Comparison of ENCODE assay signal across 23 cellular contexts in the genomic region with DNA sequence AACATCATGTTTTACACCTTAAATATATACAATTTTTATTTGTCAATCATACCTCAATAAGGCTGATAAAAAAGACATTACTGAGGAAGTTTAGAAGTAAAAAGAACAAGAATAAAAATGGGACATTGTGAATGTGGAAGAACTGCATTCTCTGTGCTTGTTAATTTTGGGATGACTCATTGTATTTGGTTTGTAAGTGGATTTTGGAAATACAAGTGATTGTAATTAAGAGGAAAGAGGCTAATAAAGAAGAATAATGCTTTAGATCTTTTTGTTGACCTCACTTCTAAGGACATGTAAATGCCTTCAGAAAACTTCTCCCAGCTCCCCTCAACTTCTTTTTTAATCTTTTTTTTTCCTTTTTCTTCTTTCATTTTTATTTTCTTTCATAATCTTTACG.
DNase-seq lines count a peak whose midpoint lies in the region; ATAC-seq, FAIRE-seq and TF ChIP-seq lines count a peak whose summit lies in the region.
"Had no signal": no experiment of that assay in that cellular context is flagged by ENCODE, and none has a peak within 500 bp of the region (broad histone marks: within the 10 kb centered on the region; RNA-seq: fewer than 3 reads in every experiment).

No MANE protein-coding gene starts in this region.

- DNase-seq in GM23338 (ENCODE audit: low spot score) (no peak), PC-3 (peak; percentile 32), occipital lobe (lab: John Stamatoyannopoulos, UW) (no peak)
- DNase-seq: AML-193; CD8-positive, alpha-beta memory T cell; GDM1; GOT3; HCEC 1CT; Karpas-422; NCI-H1694 treated with DMSO at 0.1 percent for 48 hours; NCI-H2081 treated with DMSO at 0.1 percent for 48 hours; NCI-H2171 treated with DMSO at 0.1 percent for 48 hours; NCI-H524 treated with DMSO at 0.1 percent for 48 hours; NCI-H82; OCI-M1; Right ventricle myocardium superior; SW 1271 had no signal

- H3K36me3 ChIP-seq in GM23338 (ENCODE audit: insufficient read depth) = no peaks in the 10 kb centered on the region
- no peaks in the 10 kb centered on the region for H3K36me3 ChIP-seq in PC-3 (ENCODE audit: low read depth, low read length)

- H3K4me2 ChIP-seq in GM23338 (no peak overlapping the region), PC-3 (ENCODE audit: low read length) (0 out of 2 replicates have a peak overlapping the region, but pooled peaks have one; percentile 15)

- H3K9me3 Mint-ChIP-seq in GM23338 = no peaks in the 10 kb centered on the region; the same call in 2 of the 3 replicates

- TF ChIP-seq POLR2A in GM18505 (IDR thresholded peaks at IDR 0.05; ENCODE audit: borderline replicate concordance, extremely low read depth, insufficient read depth, insufficient read length) = no peak

- no peaks in the 10 kb centered on the region for H4K20me1 ChIP-seq in GM23338 (replicated peaks; ENCODE audit: insufficient read depth)
- no peaks in the 10 kb centered on the region for H4K20me1 ChIP-seq in PC-3 (ENCODE audit: low read length)

- ATAC-seq in GM23338 = no peak
- no peak; the same call in 1 of the 2 replicates for ATAC-seq in PC-3
- no peak for ATAC-seq in HG02642 (IDR thresholded peaks at IDR 0.05; ENCODE audit: poor library complexity, unreplicated experiment)
- ATAC-seq in GM21717 (IDR thresholded peaks at IDR 0.05; ENCODE audit: unreplicated experiment) = no peak
- no peak for ATAC-seq in GM18505 (IDR thresholded peaks at IDR 0.05; ENCODE audit: unreplicated experiment)

- H3K4me3 ChIP-seq in GM23338 (no peak overlapping the region), PC-3 (ENCODE audit: low read length) (no peak overlapping the region)

- H3K9me3 ChIP-seq in PC-3 (ENCODE audit: low read length) = no peaks in the 10 kb centered on the region

- peak; percentile 90 for FAIRE-seq in endometrium (lab: Jason Lieb, UNC)

- peak overlapping the region; percentile 43; the same call in 1 of the 2 replicates for H3K27ac Mint-ChIP-seq in GM23338
- H3K27ac Mint-ChIP-seq: CD8-positive, alpha-beta memory T cell; IgD-negative memory B cell had no signal

- H3K79me2 ChIP-seq in GM23338 (replicated peaks; ENCODE audit: insufficient read depth) (no peaks in the 10 kb centered on the region), PC-3 (ENCODE audit: low read length) (no peaks in the 10 kb centered on the region)

- H3K9me2 ChIP-seq in GM23338 (ENCODE audit: insufficient read depth) (no peaks in the 10 kb centered on the region), PC-3 (replicated peaks; ENCODE audit: low read length) (no peaks in the 10 kb centered on the region)

- H3K4me3 Mint-ChIP-seq in GM23338 = no peak overlapping the region
- H3K4me3 Mint-ChIP-seq: CD8-positive, alpha-beta memory T cell; IgD-negative memory B cell had no signal

- no peaks in the 10 kb centered on the region for H3K36me3 Mint-ChIP-seq in GM23338 (ENCODE audit: low read depth)
- H3K36me3 Mint-ChIP-seq: CD8-positive, alpha-beta memory T cell had no signal

- no peaks in the 10 kb centered on the region for H3K27me3 Mint-ChIP-seq in GM23338 (ENCODE audit: insufficient read depth, low read depth, poor library complexity)
- H3K27me3 Mint-ChIP-seq: CD8-positive, alpha-beta memory T cell; IgD-negative memory B cell had no signal

- peaks cover 30% of the 10 kb centered on the region for H3K4me1 ChIP-seq in GM23338 (ENCODE audit: insufficient read depth)
- H3K4me1 ChIP-seq in PC-3 (ENCODE audit: insufficient read depth, low read length) = peaks cover 53% of the 10 kb centered on the region

- BruUV-seq in PC-3 (replicated peaks; lab: Mats Ljungman, UMichigan) = no TSS peak

- no peak overlapping the region for H2AFZ ChIP-seq in GM23338
- H2AFZ ChIP-seq in PC-3 (ENCODE audit: low read length) = no peak overlapping the region

- POLR2A ChIA-PET in PC-3 (lab: Charles Lee; ENCODE audit: unreplicated experiment) = interaction anchor here (0.7 kb wide), 1 partner anchor 257 kb away, joined by 4 read pairs; no protein-coding TSS in a partner anchor

- H3F3A ChIP-seq in GM23338 (replicated peaks; ENCODE audit: low read depth) = no peaks in the 10 kb centered on the region
- no peaks in the 10 kb centered on the region for H3F3A ChIP-seq in PC-3 (ENCODE audit: low read length, unreplicated experiment)

- CTCF ChIA-PET in PC-3 (lab: Charles Lee) = no interaction called here

- H3K27ac ChIP-seq in GM23338 (ENCODE audit: low read depth) (no peak overlapping the region), PC-3 (ENCODE audit: low read length) (peak overlapping the region; percentile 89; the same call in 1 of the 2 replicates)
- H3K27ac ChIP-seq: C4-2B had no signal

- intact Hi-C loops in PC-3 (cut with micrococcal nuclease) = loop anchor here (5.0 kb wide), 2 partner anchors 77 to 177 kb away; no protein-coding TSS in a partner anchor

- peaks cover 45% of the 10 kb centered on the region for H3K4me1 Mint-ChIP-seq in GM23338
- H3K4me1 Mint-ChIP-seq: CD8-positive, alpha-beta memory T cell; IgD-negative memory B cell had no signal

- H3K27me3 ChIP-seq in GM23338 (ENCODE audit: insufficient read depth) (no peaks in the 10 kb centered on the region), PC-3 (ENCODE audit: low read length) (no peaks in the 10 kb centered on the region)

- TF ChIP-seq CTCF in GM23338 (conservative IDR thresholded peaks at IDR 0.05; ENCODE audit: low read depth in 2 of 2) (no peak), PC-3 (conservative IDR thresholded peaks at IDR 0.05; ENCODE audit: low read depth, low read length) (no peak)

- no peak overlapping the region for H3K9ac ChIP-seq in PC-3 (ENCODE audit: low read length)

TF ChIP-seq in GM23338, 12 proteins besides CTCF, POLR2A, EP300 and RAD21 (continues in another document):
- TF ChIP-seq, protein P1, sequence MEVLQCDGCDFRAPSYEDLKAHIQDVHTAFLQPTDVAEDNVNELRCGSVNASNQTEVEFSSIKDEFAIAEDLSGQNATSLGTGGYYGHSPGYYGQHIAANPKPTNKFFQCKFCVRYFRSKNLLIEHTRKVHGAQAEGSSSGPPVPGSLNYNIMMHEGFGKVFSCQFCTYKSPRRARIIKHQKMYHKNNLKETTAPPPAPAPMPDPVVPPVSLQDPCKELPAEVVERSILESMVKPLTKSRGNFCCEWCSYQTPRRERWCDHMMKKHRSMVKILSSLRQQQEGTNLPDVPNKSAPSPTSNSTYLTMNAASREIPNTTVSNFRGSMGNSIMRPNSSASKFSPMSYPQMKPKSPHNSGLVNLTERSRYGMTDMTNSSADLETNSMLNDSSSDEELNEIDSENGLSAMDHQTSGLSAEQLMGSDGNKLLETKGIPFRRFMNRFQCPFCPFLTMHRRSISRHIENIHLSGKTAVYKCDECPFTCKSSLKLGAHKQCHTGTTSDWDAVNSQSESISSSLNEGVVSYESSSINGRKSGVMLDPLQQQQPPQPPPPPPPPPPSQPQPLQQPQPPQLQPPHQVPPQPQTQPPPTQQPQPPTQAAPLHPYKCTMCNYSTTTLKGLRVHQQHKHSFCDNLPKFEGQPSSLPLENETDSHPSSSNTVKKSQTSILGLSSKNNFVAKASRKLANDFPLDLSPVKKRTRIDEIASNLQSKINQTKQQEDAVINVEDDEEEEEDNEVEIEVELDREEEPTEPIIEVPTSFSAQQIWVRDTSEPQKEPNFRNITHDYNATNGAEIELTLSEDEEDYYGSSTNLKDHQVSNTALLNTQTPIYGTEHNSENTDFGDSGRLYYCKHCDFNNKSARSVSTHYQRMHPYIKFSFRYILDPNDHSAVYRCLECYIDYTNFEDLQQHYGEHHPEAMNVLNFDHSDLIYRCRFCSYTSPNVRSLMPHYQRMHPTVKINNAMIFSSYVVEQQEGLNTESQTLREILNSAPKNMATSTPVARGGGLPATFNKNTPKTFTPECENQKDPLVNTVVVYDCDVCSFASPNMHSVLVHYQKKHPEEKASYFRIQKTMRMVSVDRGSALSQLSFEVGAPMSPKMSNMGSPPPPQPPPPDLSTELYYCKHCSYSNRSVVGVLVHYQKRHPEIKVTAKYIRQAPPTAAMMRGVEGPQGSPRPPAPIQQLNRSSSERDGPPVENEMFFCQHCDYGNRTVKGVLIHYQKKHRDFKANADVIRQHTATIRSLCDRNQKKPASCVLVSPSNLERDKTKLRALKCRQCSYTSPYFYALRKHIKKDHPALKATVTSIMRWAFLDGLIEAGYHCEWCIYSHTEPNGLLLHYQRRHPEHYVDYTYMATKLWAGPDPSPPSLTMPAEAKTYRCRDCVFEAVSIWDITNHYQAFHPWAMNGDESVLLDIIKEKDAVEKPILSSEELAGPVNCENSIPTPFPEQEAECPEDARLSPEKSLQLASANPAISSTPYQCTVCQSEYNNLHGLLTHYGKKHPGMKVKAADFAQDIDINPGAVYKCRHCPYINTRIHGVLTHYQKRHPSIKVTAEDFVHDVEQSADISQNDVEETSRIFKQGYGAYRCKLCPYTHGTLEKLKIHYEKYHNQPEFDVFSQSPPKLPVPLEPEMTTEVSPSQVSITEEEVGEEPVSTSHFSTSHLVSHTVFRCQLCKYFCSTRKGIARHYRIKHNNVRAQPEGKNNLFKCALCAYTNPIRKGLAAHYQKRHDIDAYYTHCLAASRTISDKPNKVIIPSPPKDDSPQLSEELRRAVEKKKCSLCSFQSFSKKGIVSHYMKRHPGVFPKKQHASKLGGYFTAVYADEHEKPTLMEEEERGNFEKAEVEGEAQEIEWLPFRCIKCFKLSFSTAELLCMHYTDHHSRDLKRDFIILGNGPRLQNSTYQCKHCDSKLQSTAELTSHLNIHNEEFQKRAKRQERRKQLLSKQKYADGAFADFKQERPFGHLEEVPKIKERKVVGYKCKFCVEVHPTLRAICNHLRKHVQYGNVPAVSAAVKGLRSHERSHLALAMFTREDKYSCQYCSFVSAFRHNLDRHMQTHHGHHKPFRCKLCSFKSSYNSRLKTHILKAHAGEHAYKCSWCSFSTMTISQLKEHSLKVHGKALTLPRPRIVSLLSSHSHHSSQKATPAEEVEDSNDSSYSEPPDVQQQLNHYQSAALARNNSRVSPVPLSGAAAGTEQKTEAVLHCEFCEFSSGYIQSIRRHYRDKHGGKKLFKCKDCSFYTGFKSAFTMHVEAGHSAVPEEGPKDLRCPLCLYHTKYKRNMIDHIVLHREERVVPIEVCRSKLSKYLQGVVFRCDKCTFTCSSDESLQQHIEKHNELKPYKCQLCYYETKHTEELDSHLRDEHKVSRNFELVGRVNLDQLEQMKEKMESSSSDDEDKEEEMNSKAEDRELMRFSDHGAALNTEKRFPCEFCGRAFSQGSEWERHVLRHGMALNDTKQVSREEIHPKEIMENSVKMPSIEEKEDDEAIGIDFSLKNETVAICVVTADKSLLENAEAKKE (CRISPR knock-in tag; IDR thresholded peaks at IDR 0.05) = no peak
- TF ChIP-seq STAT1 (IDR thresholded peaks at IDR 0.05; ENCODE audit: unreplicated experiment) = no peak
- TF ChIP-seq ZNF331 (CRISPR knock-in tag; IDR thresholded peaks at IDR 0.05; ENCODE audit: low read depth) = no peak
- TF ChIP-seq CREB1 (CRISPR knock-in tag; IDR thresholded peaks at IDR 0.05; ENCODE audit: low read depth) = no peak
- no peak for TF ChIP-seq JUNB (IDR thresholded peaks at IDR 0.05; ENCODE audit: unreplicated experiment)
- TF ChIP-seq EZH2phosphoT487 (IDR thresholded peaks at IDR 0.05; ENCODE audit: unreplicated experiment) = no peak
- no peak for TF ChIP-seq NANOG (IDR thresholded peaks at IDR 0.05; ENCODE audit: borderline replicate concordance)
- TF ChIP-seq EZH2 (IDR thresholded peaks at IDR 0.05; ENCODE audit: low read depth, unreplicated experiment) = no peak
- TF ChIP-seq ZNF114 (CRISPR knock-in tag; IDR thresholded peaks at IDR 0.05) = no peak
